ENCODE assay signal across 9 cellular contexts in genomic region chr2:85134255-85135065, GRCh38. TPM values are rescaled to one million over a fixed set of nuclear protein-coding genes. Genes with fewer than 3 reads are reported as not detected.
DNase-seq lines count a peak whose midpoint lies in the region; ATAC-seq and TF ChIP-seq lines count a peak whose summit lies in the region.
"Had no signal": no experiment of that assay in that cellular context is flagged by ENCODE, and none has a peak within 500 bp of the region (broad histone marks: within the 10 kb centered on the region; RNA-seq: fewer than 3 reads in every experiment).

No MANE protein-coding gene starts in this region.

- WGBS in liver = 25% methylated on average over 57 of the region's 57 CpGs
- WGBS in thyroid gland, 2 donors = 9 to 32% methylated on average over 12 to 40 of the region's 57 CpGs

- no peak for TF ChIP-seq POLR2A in thyroid gland (IDR thresholded peaks at IDR 0.05)

- TF ChIP-seq RAD21 in liver (IDR thresholded peaks at IDR 0.05) = peak in 1 of 2 donors; percentile 54

- no peaks in the 10 kb centered on the region for H3K4me1 ChIP-seq in colonic mucosa
- H3K4me1 ChIP-seq in liver (ENCODE audit: control insufficient read depth in 4 of 4, insufficient read depth in 4 of 4, low read length in 3 of 4) = peaks cover 2 to 19% (median 8%) of the 10 kb centered on the region in 4 donors
- H3K4me1 ChIP-seq in thyroid gland = peaks cover 43 to 45% of the 10 kb centered on the region in 2 donors

- H3K9ac ChIP-seq in colonic mucosa (ENCODE audit: low read depth in 2 of 2, low read length in 2 of 2) = peak overlapping the region in 1 of 2 donors; percentile 76
- no peak overlapping the region for H3K9ac ChIP-seq in liver (ENCODE audit: low read depth in 1 of 2, low read length in 2 of 2)

- intact Hi-C loops in colonic mucosa (cut with DNase I) = loop anchor here (5.0 kb wide), 1 partner anchor 153 kb away; no protein-coding TSS in a partner anchor
- intact Hi-C loops in thyroid gland (cut with DNase I) = loop anchor here (5.0 kb wide), 1 partner anchor 148 kb away; no protein-coding TSS in a partner anchor

- H3K9me3 ChIP-seq in colonic mucosa = no peaks in the 10 kb centered on the region
- H3K9me3 ChIP-seq in liver (ENCODE audit: control insufficient read depth in 4 of 4, low read length in 3 of 4) = no peaks in the 10 kb centered on the region
- H3K9me3 ChIP-seq in thyroid gland = no peaks in the 10 kb centered on the region

- peak; percentile 58 for DNase-seq in activated CD8-positive, alpha-beta memory T cell treated with anti-CD3 and anti-CD28 coated beads for 24 hours
- DNase-seq in activated CD8-positive, alpha-beta memory T cell treated with anti-CD3 and anti-CD28 coated beads, Interleukin-2, amount 50 U/mL, for 48 hours = no peak
- DNase-seq in colonic mucosa (peak; percentile 22), thyroid gland (peak; percentile 71 to 72), MV-4-11 (lab: John Stamatoyannopoulos, UW) (no peak), putamen (ENCODE audit: low spot score) (no peak)

- H3K27ac ChIP-seq in colonic mucosa (no peak overlapping the region), liver (ENCODE audit: low read depth in 1 of 2, low read length in 2 of 2) (peak overlapping the region; percentile 49 to 73), thyroid gland (peak overlapping the region; percentile 80 to 91 (median 87))

- H3K27me3 ChIP-seq in colonic mucosa (peaks cover 22% of the 10 kb centered on the region), liver (ENCODE audit: control insufficient read depth in 4 of 4, insufficient read depth in 4 of 4, low read length in 3 of 4) (no peaks in the 10 kb centered on the region), thyroid gland (no peaks in the 10 kb centered on the region)

- ATAC-seq in HG02588 (IDR thresholded peaks at IDR 0.05; ENCODE audit: unreplicated experiment) = no peak

- no peaks in the 10 kb centered on the region for H3K36me3 ChIP-seq in colonic mucosa
- no peaks in the 10 kb centered on the region for H3K36me3 ChIP-seq in liver (ENCODE audit: control insufficient read depth in 4 of 4, insufficient read depth in 3 of 4, low read depth in 1 of 4, low read length in 3 of 4)
- H3K36me3 ChIP-seq in thyroid gland = no peaks in the 10 kb centered on the region

- TF ChIP-seq CTCF in colonic mucosa (IDR thresholded peaks at IDR 0.05) (no peak), liver (IDR thresholded peaks at IDR 0.05; ENCODE audit: low read depth, low read length, missing input control) (no peak), thyroid gland (IDR thresholded peaks at IDR 0.05) (peak in 1 of 6 experiments; percentile 18)

- peak overlapping the region; percentile 46 for H3K4me3 ChIP-seq in colonic mucosa
- peak overlapping the region; percentile 70 to 89 (median 78) for H3K4me3 ChIP-seq in liver (ENCODE audit: low read depth in 1 of 3, low read length in 3 of 3)
- peak overlapping the region; percentile 12 to 88 (median 86) for H3K4me3 ChIP-seq in thyroid gland (replicated peaks in 1 of 3)

TF ChIP-seq in liver, 16 proteins besides CTCF, POLR2A, EP300 and RAD21:
- TF ChIP-seq GABPA (IDR thresholded peaks at IDR 0.05 in 1 of 2, conservative IDR thresholded peaks at IDR 0.05 in 1 of 2) (no peak), REST (IDR thresholded peaks at IDR 0.05) (no peak), SP1 (IDR thresholded peaks at IDR 0.05) (no peak), HNF4A (conservative IDR thresholded peaks at IDR 0.05) (no peak), FOXA2 (IDR thresholded peaks at IDR 0.05) (no peak), JUND (IDR thresholded peaks at IDR 0.05) (no peak), MAX (IDR thresholded peaks at IDR 0.05) (no peak), FOXA1 (IDR thresholded peaks at IDR 0.05) (no peak), YY1 (IDR thresholded peaks at IDR 0.05) (no peak), ATF3 (IDR thresholded peaks at IDR 0.05) (no peak), ZBTB33 (IDR thresholded peaks at IDR 0.05) (no peak), RXRA (IDR thresholded peaks at IDR 0.05) (no peak), EGR1 (IDR thresholded peaks at IDR 0.05; ENCODE audit: low read depth in 2 of 2) (no peak), NR2F2 (IDR thresholded peaks at IDR 0.05) (no peak), HNF4G (IDR thresholded peaks at IDR 0.05) (no peak), TAF1 (conservative IDR thresholded peaks at IDR 0.05) (no peak)
TF ChIP-seq in liver: peak in this region for 0.

RNA-seq across cellular contexts. Expression of gene TCF7L1, which starts 1.3 kb away (rescaled TPM):
- total RNA-seq in colonic mucosa (1 to 10 TPM in 1 of 2 donors, under 1 TPM in 1; 0.99 to 3.2 TPM), liver (1 to 10 TPM; 1.6 to 3.6 TPM), thyroid gland (10 to 100 TPM in 2 of 4 donors, 1 to 10 TPM in 2; 3.1 to 12.1 (median 8.7) TPM)
- polyA plus RNA-seq in liver = 1 to 10 TPM; 6.0 TPM
- total RNA-seq: T-helper 2 cell treated with Interferon-gamma antibody and Interleukin-4, amounts not matched to agents 100 ng/mL and 5 ng/mL, for 36 hours had no signal

Comparison
In these comparisons a context has a peak if more than half of its experiments do, and no peak if none do; other contexts are left out.
1. DNase-seq: peak in activated CD8-positive, alpha-beta memory T cell treated with anti-CD3 and anti-CD28 coated beads for 24 hours (single experiment), colonic mucosa (single experiment) and thyroid gland (2 of 2); none in activated CD8-positive, alpha-beta memory T cell treated with anti-CD3 and anti-CD28 coated beads, Interleukin-2, amount 50 U/mL, for 48 hours (single experiment), MV-4-11 (single experiment) and putamen (single experiment).
2. Peak in every context shown above with its lines, with median percentiles within 50 percentile points of each other: H3K4me3 ChIP-seq.